Comparison of ENCODE assay signal across 8 cellular contexts in genomic region chr7:129091484-129092002, GRCh38. TPM values are rescaled to one million over a fixed set of nuclear protein-coding genes. Genes with fewer than 3 reads are reported as not detected.
DNase-seq lines count a peak whose midpoint lies in the region; TF ChIP-seq lines count a peak whose summit lies in the region.

No MANE protein-coding gene starts in this region.

- peak overlapping the region; percentile 66 for H2AFZ ChIP-seq in neuron (ENCODE audit: low read depth, low read length)

- H3K4me1 ChIP-seq in neuron (ENCODE audit: insufficient read depth, low read length): no peaks in the 10 kb centered on the region

- no peaks in the 10 kb centered on the region for H3K9me3 ChIP-seq in neuron (ENCODE audit: low read length)

- H3K4me3 ChIP-seq in fibroblast of villous mesenchyme (ENCODE audit: low read depth, low read length): no peak overlapping the region
- H3K4me3 ChIP-seq in neuron (ENCODE audit: low read length): no peak overlapping the region

- TF ChIP-seq CTCF in AG09319 (IDR thresholded peaks at IDR 0.05; ENCODE audit: low read depth, low read length) (peak; percentile 100), LNCAP (IDR thresholded peaks at IDR 0.05) (peak; percentile 99), fibroblast of villous mesenchyme (IDR thresholded peaks at IDR 0.05; ENCODE audit: insufficient read depth, low read depth, low read length) (peak; percentile 99)

- no peaks in the 10 kb centered on the region for H3K36me3 ChIP-seq in neuron (ENCODE audit: insufficient read depth, low read length)

- DNase-seq in AG09319 (ENCODE audit: extremely low read depth, low read depth) (no peak), GM19238 (ENCODE audit: insufficient read length, low spot score) (peak; percentile 64), RKO (ENCODE audit: low spot score) (peak; percentile 75), fibroblast of villous mesenchyme (ENCODE audit: low read depth) (peak; percentile 58), stromal cell of bone marrow (ENCODE audit: low read depth) (peak; percentile 29)
- DNase-seq in activated T-helper 1 cell treated with anti-CD3 and anti-CD28 coated beads, Interleukin-2, amount 50 U/mL, for 16 hours (ENCODE audit: low read depth in 1 of 2, low spot score in 1 of 2): peak; percentile 76 to 87

- H3K27me3 ChIP-seq in neuron (ENCODE audit: insufficient read depth, low read length): no peaks in the 10 kb centered on the region

RNA-seq across cellular contexts. Expression of gene TNPO3, which starts 36.6 kb away (rescaled TPM):
- total RNA-seq in fibroblast of villous mesenchyme: 55.4 and 60.9 TPM in 2 replicates

RNA-seq across cellular contexts. Expression of gene TSPAN33, which starts 53.0 kb away (rescaled TPM):
- total RNA-seq in fibroblast of villous mesenchyme: 0.32 and 0.43 TPM in 2 replicates
